ENCODE assay signal across 25 cellular contexts in genomic region chr18:25321869-25322268, GRCh38. TPM values are rescaled to one million over a fixed set of nuclear protein-coding genes. Genes with fewer than 3 reads are reported as not detected.
"Had no signal": no experiment of that assay in that cellular context is flagged by ENCODE, and none has a peak within 500 bp of the region (broad histone marks: within the 10 kb centered on the region; RNA-seq: fewer than 3 reads in every experiment).

No MANE protein-coding gene starts in this region.

- H3K9me3 ChIP-seq: Peyer's patch, SJSA1 had no signal

- H3K27me3 Mint-ChIP-seq: IgD-negative memory B cell had no signal

- DNase-seq: KBM-7, NCI-H1092, NCI-H1105 treated with DMSO at 0.1 percent for 48 hours, NCI-H1417 treated with DMSO at 0.1 percent for 48 hours, NCI-H146, NCI-H1694 treated with DMSO at 0.1 percent for 48 hours, NCI-H1930, NCI-H2081, NCI-H2107, NCI-H2171 treated with DMSO at 0.1 percent for 48 hours, NCI-H345, NCI-H446 treated with DMSO at 0.1 percent for 48 hours, NCI-H510A treated with DMSO at 0.1 percent for 48 hours, NCI-H526, NCI-H82, OCI-M1, PC-9, Peyer's patch, SHP77 treated with DMSO at 0.1 percent for 48 hours had no signal

- H3K36me3 ChIP-seq: Peyer's patch, SJSA1 had no signal

- H3K4me1 Mint-ChIP-seq: IgD-negative memory B cell had no signal

- H3K4me1 ChIP-seq: Peyer's patch, SJSA1 had no signal

- H3K36me3 Mint-ChIP-seq: IgD-negative memory B cell had no signal

- H3K4me3 Mint-ChIP-seq: IgD-negative memory B cell had no signal

- H3K27ac ChIP-seq: HL-60, PC-9, Peyer's patch, SJSA1, SK-N-MC had no signal

- H3K27me3 ChIP-seq: Peyer's patch, SJSA1 had no signal

- H3K4me3 ChIP-seq: PC-9, Peyer's patch, SJSA1, SK-N-MC had no signal

- ATAC-seq: Right ventricle myocardium inferior had no signal

RNA-seq across cellular contexts. Expression of gene ZNF521, which starts 30.1 kb away (rescaled TPM):
- total RNA-seq: MCF 10A, PC-9 had no signal
- polyA plus RNA-seq: IgD-negative memory B cell had no signal
